In the genomic region with DNA sequence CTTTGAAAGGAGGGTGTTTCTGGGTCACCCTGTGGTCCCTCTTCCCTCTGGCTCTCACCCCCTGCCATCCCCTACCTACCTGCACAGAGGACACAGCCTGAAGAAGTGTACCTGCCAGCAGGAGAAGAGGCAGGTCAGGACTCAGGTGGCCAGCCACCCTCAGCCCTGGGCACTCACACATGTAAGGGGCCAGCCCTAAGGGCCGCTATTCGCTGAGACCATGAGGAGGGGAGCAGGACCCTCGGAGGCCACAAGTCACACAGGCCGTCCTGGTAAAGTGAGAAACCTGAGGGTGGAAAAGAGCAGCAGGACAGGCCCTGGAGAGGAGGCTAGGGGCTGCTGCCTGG, we compare ENCODE assay signal across 8 cellular contexts. TPM values are rescaled to one million over a fixed set of nuclear protein-coding genes. Genes with fewer than 3 reads are reported as not detected.
DNase-seq lines count a peak whose midpoint lies in the region; ATAC-seq and TF ChIP-seq lines count a peak whose summit lies in the region.

No MANE protein-coding gene starts in this region.

- peak overlapping the region; percentile 91 to 95 for H3K27ac ChIP-seq in left lung
- peak overlapping the region; percentile 89 to 94 (median 92) for H3K27ac ChIP-seq in transverse colon

- peak overlapping the region; percentile 93 for H3K27ac Mint-ChIP-seq in activated naive CD4-positive, alpha-beta T cell treated with anti-CD3 and anti-CD28 coated beads for 36 hours
- peak overlapping the region; percentile 95 for H3K27ac Mint-ChIP-seq in activated naive CD4-positive, alpha-beta T cell treated with anti-CD3 and anti-CD28 coated beads, Interleukin-2, amount 50 U/mL, for 72 hours

- no peaks in the 10 kb centered on the region for H3K27me3 Mint-ChIP-seq in activated naive CD4-positive, alpha-beta T cell treated with anti-CD3 and anti-CD28 coated beads for 36 hours (ENCODE audit: low read depth)

- no peak for DNase-seq in activated naive CD4-positive, alpha-beta T cell treated with anti-CD3 and anti-CD28 coated beads for 36 hours
- DNase-seq in activated naive CD4-positive, alpha-beta T cell treated with Interleukin-2 at 50 U/mL for 16 hours: no peak
- no peak for DNase-seq in activated naive CD4-positive, alpha-beta T cell treated with anti-CD3 and anti-CD28 coated beads, Interleukin-2, amount 50 U/mL, for 72 hours (ENCODE audit: low spot score in 2 of 2)
- DNase-seq in left lung (no peak), transverse colon (no peak), HCEC 1CT (no peak)

- peaks cover 9 to 34% of the 10 kb centered on the region in 2 donors for H3K4me1 ChIP-seq in left lung
- peaks cover 9 to 26% (median 20%) of the 10 kb centered on the region in 4 donors for H3K4me1 ChIP-seq in transverse colon

- H3K27me3 ChIP-seq in left lung: no peaks in the 10 kb centered on the region
- H3K27me3 ChIP-seq in transverse colon: no peaks in the 10 kb centered on the region

- CTCF ChIA-PET in activated naive CD4-positive, alpha-beta T cell treated with anti-CD3 and anti-CD28 coated beads for 36 hours (lab: Charles Lee): interaction anchor here (1.0 to 3.2 kb wide), 9 partner anchors 8 to 35 kb away, joined by 3 to 28 read pairs (median 11); a partner anchor contains a TSS

- H3K9me3 ChIP-seq in left lung (no peaks in the 10 kb centered on the region), transverse colon (no peaks in the 10 kb centered on the region)

- H3K36me3 Mint-ChIP-seq in activated naive CD4-positive, alpha-beta T cell treated with anti-CD3 and anti-CD28 coated beads for 36 hours (ENCODE audit: low read depth): peaks cover 34% of the 10 kb centered on the region
- H3K36me3 Mint-ChIP-seq in activated naive CD4-positive, alpha-beta T cell treated with anti-CD3 and anti-CD28 coated beads, Interleukin-2, amount 50 U/mL, for 72 hours: peaks cover 26 to 44% of the 10 kb centered on the region in 2 donors

- in situ Hi-C loops in transverse colon (cut with MboI; ENCODE audit: low pct_ligation_motif_present in 1 of 4, low pct_unique_long_range_greater_than_20kb in 1 of 4, low sequenced_read_pairs in 3 of 4): no loop called here

- intact Hi-C loops in activated naive CD4-positive, alpha-beta T cell treated with anti-CD3 and anti-CD28 coated beads for 36 hours (cut with micrococcal nuclease): loop anchor here (1.0 to 2.0 kb wide), 2 partner anchors 67 to 1925 kb away; no protein-coding TSS in a partner anchor
- intact Hi-C loops in left lung (cut with DNase I): no loop called here
- intact Hi-C loops in transverse colon (cut with DNase I; ENCODE audit: low total_unique reads): loop anchor here (2.0 kb wide), 1 partner anchor 19 kb away; a partner anchor contains a TSS

- H3K4me1 Mint-ChIP-seq in activated naive CD4-positive, alpha-beta T cell treated with anti-CD3 and anti-CD28 coated beads for 36 hours (ENCODE audit: low read depth): peaks cover 60% of the 10 kb centered on the region

- peak overlapping the region; percentile 94 for H3K4me3 Mint-ChIP-seq in activated naive CD4-positive, alpha-beta T cell treated with anti-CD3 and anti-CD28 coated beads for 36 hours

- H3K36me3 ChIP-seq in left lung: peaks cover 0 to 28% of the 10 kb centered on the region in 2 donors
- no peaks in the 10 kb centered on the region for H3K36me3 ChIP-seq in transverse colon

- TF ChIP-seq CTCF in left lung (IDR thresholded peaks at IDR 0.05) (no peak), transverse colon (IDR thresholded peaks at IDR 0.05) (no peak)

- no peak for TF ChIP-seq EP300 in transverse colon (IDR thresholded peaks at IDR 0.05; ENCODE audit: low read depth)

- no peak for ATAC-seq in activated naive CD4-positive, alpha-beta T cell treated with anti-CD3 and anti-CD28 coated beads, Interleukin-2, amount 50 U/mL, for 72 hours
- ATAC-seq in left lung (peak; percentile 0), HG03135 (IDR thresholded peaks at IDR 0.05; ENCODE audit: unreplicated experiment) (no peak), GM21619 (IDR thresholded peaks at IDR 0.05; ENCODE audit: unreplicated experiment) (no peak)

- WGBS in transverse colon (ENCODE audit: low coverage in 1 of 2), 2 donors: 13 to 17% methylated on average over 3 to 4 of the region's 4 CpGs

- TF ChIP-seq POLR2A in transverse colon (IDR thresholded peaks at IDR 0.05): no peak

- H3K4me3 ChIP-seq in left lung: peak overlapping the region; percentile 64 to 67
- peak overlapping the region; percentile 42 to 68 (median 47) for H3K4me3 ChIP-seq in transverse colon

- no peaks in the 10 kb centered on the region for H3K9me3 Mint-ChIP-seq in activated naive CD4-positive, alpha-beta T cell treated with anti-CD3 and anti-CD28 coated beads for 36 hours
- H3K9me3 Mint-ChIP-seq in activated naive CD4-positive, alpha-beta T cell treated with anti-CD3 and anti-CD28 coated beads, Interleukin-2, amount 50 U/mL, for 72 hours: no peaks in the 10 kb centered on the region

RNA-seq across cellular contexts. Expression of a gene that starts 1.2 kb away (rescaled TPM):
- 10 to 100 TPM; 87.6 to 88.7 TPM for total RNA-seq in activated naive CD4-positive, alpha-beta T cell treated with anti-CD3 and anti-CD28 coated beads for 36 hours
- total RNA-seq in activated naive CD4-positive, alpha-beta T cell treated with anti-CD3 and anti-CD28 coated beads, Interleukin-2, amount 50 U/mL, for 72 hours: 100 to 1,000 TPM in 1 of 2 donors, 10 to 100 TPM in 1; 93.0 to 152 TPM
- total RNA-seq in left lung (10 to 100 TPM; 31.9 to 44.6 TPM), transverse colon (100 to 1,000 TPM in 1 of 4 donors, 10 to 100 TPM in 3; 41.8 to 100 (median 64.6) TPM)

RNA-seq across cellular contexts. Expression of a gene that starts 19.7 kb away (rescaled TPM):
- total RNA-seq in activated naive CD4-positive, alpha-beta T cell treated with anti-CD3 and anti-CD28 coated beads for 36 hours: 10 to 100 TPM; 51.6 to 53.4 TPM
- total RNA-seq in activated naive CD4-positive, alpha-beta T cell treated with anti-CD3 and anti-CD28 coated beads, Interleukin-2, amount 50 U/mL, for 72 hours: 10 to 100 TPM; 46.4 to 54.9 TPM
- total RNA-seq in left lung: 10 to 100 TPM; 31.2 to 35.5 TPM
- total RNA-seq in transverse colon: 10 to 100 TPM; 34.8 to 53.1 (median 44.7) TPM

RNA-seq across cellular contexts. Expression of a gene that starts 32.0 kb away (rescaled TPM):
- total RNA-seq in activated naive CD4-positive, alpha-beta T cell treated with anti-CD3 and anti-CD28 coated beads for 36 hours: 10 to 100 TPM; 20.3 to 20.5 TPM
- 10 to 100 TPM; 19.3 to 33.9 TPM for total RNA-seq in activated naive CD4-positive, alpha-beta T cell treated with anti-CD3 and anti-CD28 coated beads, Interleukin-2, amount 50 U/mL, for 72 hours
- 10 to 100 TPM; 24.0 to 26.5 TPM for total RNA-seq in left lung
- total RNA-seq in transverse colon: 10 to 100 TPM; 28.1 to 36.2 (median 31.4) TPM

RNA-seq across cellular contexts. Expression of a gene that starts 48.3 kb away (rescaled TPM):
- 1 to 10 TPM; 3.0 to 3.5 TPM for total RNA-seq in activated naive CD4-positive, alpha-beta T cell treated with anti-CD3 and anti-CD28 coated beads for 36 hours
- total RNA-seq in activated naive CD4-positive, alpha-beta T cell treated with anti-CD3 and anti-CD28 coated beads, Interleukin-2, amount 50 U/mL, for 72 hours: 1 to 10 TPM; 2.5 to 5.9 TPM
- total RNA-seq in left lung: 10 to 100 TPM in 1 of 2 donors, 1 to 10 TPM in 1; 7.0 to 10.2 TPM
- 10 to 100 TPM in 2 of 4 donors, 1 to 10 TPM in 2; 5.2 to 12.4 (median 9.7) TPM for total RNA-seq in transverse colon

Comparison
In these comparisons a context has a peak if more than half of its experiments do, and no peak if none do; other contexts are left out.
1. intact Hi-C loops: an anchor here in activated naive CD4-positive, alpha-beta T cell treated with anti-CD3 and anti-CD28 coated beads for 36 hours (1.0 to 2.0 kb wide) and transverse colon (2.0 kb wide); none called in left lung.